ENCODE assay signal across 12 cellular contexts in the genomic region with DNA sequence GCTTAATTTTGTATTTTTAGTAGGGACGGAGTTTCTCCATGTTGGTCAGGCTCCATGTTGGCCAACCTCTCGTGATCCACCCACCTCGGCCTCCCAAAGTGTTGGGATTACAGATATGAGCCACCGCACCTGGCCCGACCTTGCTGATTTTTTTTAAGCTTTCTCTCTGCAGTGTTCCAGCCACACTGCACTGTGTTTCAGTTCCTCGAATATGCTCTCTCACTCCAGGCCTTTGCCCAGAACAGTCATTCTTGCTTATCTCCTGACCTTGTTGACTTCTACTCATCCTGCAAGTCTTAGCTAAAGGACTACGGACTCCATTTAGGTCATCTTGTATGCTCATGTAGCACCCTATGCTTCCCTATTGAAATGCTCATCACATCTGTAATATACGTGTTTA. TPM values are rescaled to one million over a fixed set of nuclear protein-coding genes. Genes with fewer than 3 reads are reported as not detected.
DNase-seq lines count a peak whose midpoint lies in the region; ATAC-seq and TF ChIP-seq lines count a peak whose summit lies in the region.
"Had no signal": no experiment of that assay in that cellular context is flagged by ENCODE, and none has a peak within 500 bp of the region (broad histone marks: within the 10 kb centered on the region; RNA-seq: fewer than 3 reads in every experiment).

No MANE protein-coding gene starts in this region.

- no peak for TF ChIP-seq POLR2A in gastrocnemius medialis (IDR thresholded peaks at IDR 0.05)

- H3K4me1 ChIP-seq in gastrocnemius medialis, result peaks cover 6 to 16% of the 10 kb centered on the region in 2 donors

- H3K27ac ChIP-seq in gastrocnemius medialis, result no peak overlapping the region
- H3K27ac ChIP-seq: lower lobe of right lung, testis had no signal

- no peak overlapping the region for H3K27ac Mint-ChIP-seq in activated naive CD8-positive, alpha-beta T cell treated with anti-CD3 and anti-CD28 coated beads for 36 hours

- no peaks in the 10 kb centered on the region for H3K9me3 Mint-ChIP-seq in activated naive CD8-positive, alpha-beta T cell treated with anti-CD3 and anti-CD28 coated beads for 36 hours

- H3K36me3 Mint-ChIP-seq in activated naive CD8-positive, alpha-beta T cell treated with anti-CD3 and anti-CD28 coated beads for 36 hours, result peaks cover 32% of the 10 kb centered on the region

- H3K9me3 ChIP-seq in gastrocnemius medialis, result no peaks in the 10 kb centered on the region
- H3K9me3 ChIP-seq: lower lobe of right lung, testis had no signal

- ATAC-seq in GM21360 (IDR thresholded peaks at IDR 0.05; ENCODE audit: unreplicated experiment) (peak; percentile 45), HG03103 (IDR thresholded peaks at IDR 0.05; ENCODE audit: low read depth, unreplicated experiment) (peak; percentile 50), gastrocnemius medialis (no peak)
- ATAC-seq: lower lobe of right lung had no signal

- DNase-seq in GM13977 (ENCODE audit: low spot score) (peak; percentile 40), gastrocnemius medialis (no peak), RKO (ENCODE audit: low spot score) (no peak), DMS79 (lab: John Stamatoyannopoulos, UW) (no peak)
- no peak for DNase-seq in activated naive CD8-positive, alpha-beta T cell treated with anti-CD3 and anti-CD28 coated beads for 36 hours
- no peak for DNase-seq in effector CD4-positive, alpha-beta T cell
- DNase-seq: DMS53, lower lobe of right lung, NCI-H2227 treated with DMSO at 0.1 percent for 48 hours, testis had no signal

- TF ChIP-seq CTCF in GM13977 (IDR thresholded peaks at IDR 0.05; ENCODE audit: extremely low read depth, insufficient read depth, missing control alignments) (no peak), gastrocnemius medialis (IDR thresholded peaks at IDR 0.05 in 4 of 5, conservative IDR thresholded peaks at IDR 0.05 in 1 of 5) (no peak)

- intact Hi-C loops in gastrocnemius medialis (cut with DNase I; ENCODE audit: low total_unique reads), result loop anchor here (10.0 kb wide), 1 partner anchor 211 kb away; no protein-coding TSS in a partner anchor

- no peaks in the 10 kb centered on the region for H3K27me3 ChIP-seq in gastrocnemius medialis
- H3K27me3 ChIP-seq: testis had no signal

- peaks cover 0 to 13% of the 10 kb centered on the region in 2 donors for H3K36me3 ChIP-seq in gastrocnemius medialis

- in situ Hi-C loops in GM13977 (cut with MboI; ENCODE audit: low pct_unique_long_range_greater_than_20kb, low sequenced_read_pairs, unreplicated experiment) (no loop called here), gastrocnemius medialis (cut with MboI; ENCODE audit: low sequenced_read_pairs in 4 of 4) (no loop called here)

- H3K4me3 ChIP-seq in gastrocnemius medialis, result no peak overlapping the region
- H3K4me3 ChIP-seq: lower lobe of right lung, testis had no signal

- peaks cover 41% of the 10 kb centered on the region for H3K4me1 Mint-ChIP-seq in activated naive CD8-positive, alpha-beta T cell treated with anti-CD3 and anti-CD28 coated beads for 36 hours

- H3K27me3 Mint-ChIP-seq in activated naive CD8-positive, alpha-beta T cell treated with anti-CD3 and anti-CD28 coated beads for 36 hours, result peaks cover 5% of the 10 kb centered on the region

- peak overlapping the region; percentile 16 for H3K4me3 Mint-ChIP-seq in activated naive CD8-positive, alpha-beta T cell treated with anti-CD3 and anti-CD28 coated beads for 36 hours

RNA-seq across cellular contexts. Expression of gene SNAPC3, which starts 3.3 kb away (rescaled TPM):
- 10 to 100 TPM; 20.4 to 22.8 TPM for total RNA-seq in activated naive CD8-positive, alpha-beta T cell treated with anti-CD3 and anti-CD28 coated beads for 36 hours
- total RNA-seq in gastrocnemius medialis, result 10 to 100 TPM; 18.3 to 31.9 (median 20.3) TPM

Comparison
In these comparisons a context has a peak if more than half of its experiments do, and no peak if none do; other contexts are left out.
1. ATAC-seq: peak in GM21360 (single experiment) and HG03103 (single experiment); none in gastrocnemius medialis (0 of 2).